ENCODE assay signal across 8 cellular contexts in the genomic region with DNA sequence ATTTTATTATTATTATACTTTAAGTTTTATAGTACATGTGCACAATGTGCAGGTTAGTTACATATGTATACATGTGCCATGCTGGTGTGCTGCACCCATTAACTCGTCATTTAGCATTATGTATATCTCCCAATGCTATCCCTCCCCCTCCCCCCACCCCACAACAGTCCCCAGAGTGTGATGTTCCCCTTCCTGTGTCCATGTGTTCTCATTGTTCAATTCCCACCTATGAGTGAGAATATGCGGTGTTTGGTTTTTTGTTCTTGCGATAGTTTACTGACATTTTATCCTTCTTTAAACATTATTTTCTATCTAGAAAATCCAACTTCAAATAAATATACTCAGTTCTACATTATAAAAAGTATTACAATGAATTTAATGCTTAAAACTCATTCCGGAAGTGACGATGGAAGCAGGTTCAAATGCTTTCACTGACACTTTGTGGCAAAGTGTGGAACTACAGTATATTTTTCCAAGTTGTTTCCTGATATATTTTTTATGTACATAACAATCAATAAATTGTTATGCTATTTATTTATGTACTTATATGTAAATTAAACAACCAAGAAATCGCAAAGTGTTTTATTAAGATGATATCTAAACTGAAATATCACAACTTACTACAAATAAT.
A peak's percentile ranks its signal among the peaks of the same experiment; 100 is the strongest.
DNase-seq lines count a peak whose midpoint lies in the region; ATAC-seq, FAIRE-seq and TF ChIP-seq lines count a peak whose summit lies in the region.
"Not testable (repeated sequence)": the region's sequence is repeated elsewhere in the genome, so short reads cannot be mapped to it uniquely, and the experiment has no call there.

No MANE protein-coding gene starts in this region.

- not testable (repeated sequence) for H3K4me1 ChIP-seq in RWPE2 (ENCODE audit: insufficient read depth, poor library complexity, severe bottlenecking); mammary epithelial cell (ENCODE audit: insufficient read depth, low read length); transverse colon

- FAIRE-seq in D721Med (lab: Jason Lieb, UNC): not testable (repeated sequence)

- BruUV-seq in mammary epithelial cell (replicated peaks; lab: Mats Ljungman, UMichigan): not testable (repeated sequence)

- not testable (repeated sequence) for H2AFZ ChIP-seq in mammary epithelial cell (ENCODE audit: low read depth, low read length)

- not testable (repeated sequence) for H3K36me3 ChIP-seq in RWPE2 (ENCODE audit: low read depth); mammary epithelial cell (ENCODE audit: insufficient read depth, low read length); transverse colon

- not testable (repeated sequence) for H3K9me3 ChIP-seq in RWPE2 (ENCODE audit: severe bottlenecking); mammary epithelial cell (replicated peaks; ENCODE audit: insufficient read depth, low read length); transverse colon

- H4K20me1 ChIP-seq in mammary epithelial cell (ENCODE audit: insufficient read depth, low read length): not testable (repeated sequence)

- not testable (repeated sequence) for DNase-seq in D721Med (ENCODE audit: insufficient read length, low spot score); RWPE2 (ENCODE audit: low spot score); transverse colon
- DNase-seq in HEK293T (ENCODE audit: extremely low spot score) (peak; percentile 13), NCI-H2081 (lab: John Stamatoyannopoulos, UW) (peak; percentile 11 to 40), mammary epithelial cell (peak; percentile 3), glomerular endothelial cell (ENCODE audit: extremely low read depth, low read depth, low spot score) (peak; percentile 7), midbrain (lab: John Stamatoyannopoulos, UW) (peak; percentile 11)

- not testable (repeated sequence) for TF ChIP-seq POLR2A in transverse colon (IDR thresholded peaks at IDR 0.05)

- intact Hi-C loops in mammary epithelial cell (cut with micrococcal nuclease): loop anchor here (1.0 to 10.0 kb wide), 6 partner anchors 174 to 1262 kb away; no protein-coding TSS in a partner anchor
- intact Hi-C loops in transverse colon (cut with DNase I; ENCODE audit: low total_unique reads): not testable (repeated sequence)

- dilution Hi-C loops in mammary epithelial cell (cut with HindIII; ENCODE audit: low sequenced_read_pairs): not testable (repeated sequence)

- not testable (repeated sequence) for H3K27ac ChIP-seq in RWPE2 (ENCODE audit: poor library complexity, severe bottlenecking); mammary epithelial cell (ENCODE audit: insufficient read depth, low read depth, low read length); transverse colon

- CTCF ChIA-PET in HEK293T (lab: Yijun Ruan, JAX); mammary epithelial cell (lab: Charles Lee; ENCODE audit: low non-redundant PET): not testable (repeated sequence)

- H3K27me3 ChIP-seq in RWPE2 (ENCODE audit: insufficient read depth, poor library complexity, severe bottlenecking); mammary epithelial cell (ENCODE audit: insufficient read depth, low read length); transverse colon: not testable (repeated sequence)

- H3K9ac ChIP-seq in mammary epithelial cell (ENCODE audit: insufficient read depth, low read length): not testable (repeated sequence)

- WGBS in mammary epithelial cell (ENCODE audit: low coverage, missing lambda C conversion rate): 38% methylated on average over 6 of the region's 6 CpGs
- 41 to 49% methylated on average over 5 to 6 of the region's 6 CpGs for whole genome bisulfite sequencing in transverse colon (ENCODE audit: low coverage in 1 of 2), 2 donors

- not testable (repeated sequence) for H3K79me2 ChIP-seq in mammary epithelial cell (ENCODE audit: insufficient read depth, low read length)

- POLR2A ChIA-PET in HEK293T (lab: Yijun Ruan, JAX): not testable (repeated sequence)

- not testable (repeated sequence) for H3K4me3 ChIP-seq in RWPE2 (ENCODE audit: severe bottlenecking); mammary epithelial cell (replicated peaks in 1 of 3; ENCODE audit: insufficient read depth in 1 of 3, low read depth in 2 of 3, low read length in 3 of 3); transverse colon

- in situ Hi-C loops in mammary epithelial cell (cut with MboI; ENCODE audit: low sequenced_read_pairs in 2 of 2) (loop anchor here in 1 of 2 donors (25.0 kb wide), 1 partner anchor 1254 kb away; no protein-coding TSS in a partner anchor), transverse colon (cut with MboI; ENCODE audit: low pct_ligation_motif_present in 1 of 4, low pct_unique_long_range_greater_than_20kb in 1 of 4, low sequenced_read_pairs in 3 of 4) (loop anchor here in 3 of 4 donors (25.0 kb wide), 1 partner anchor 1254 kb away; no protein-coding TSS in a partner anchor)

- not testable (repeated sequence) for H3K4me2 ChIP-seq in mammary epithelial cell (ENCODE audit: insufficient read depth, low read depth, low read length)

- not testable (repeated sequence) for TF ChIP-seq EP300 in transverse colon (IDR thresholded peaks at IDR 0.05; ENCODE audit: low read depth)

- TF ChIP-seq CTCF in D721Med (IDR thresholded peaks at IDR 0.05; ENCODE audit: insufficient read depth, missing control alignments): peak; percentile 75
- TF ChIP-seq CTCF in RWPE2 (IDR thresholded peaks at IDR 0.05; ENCODE audit: poor library complexity, severe bottlenecking): peak; percentile 83
- TF ChIP-seq CTCF in mammary epithelial cell (conservative IDR thresholded peaks at IDR 0.05 in 1 of 2, IDR thresholded peaks at IDR 0.05 in 1 of 2; ENCODE audit: extremely low read depth in 1 of 2, insufficient read depth in 1 of 2, low read depth in 1 of 2, low read length in 2 of 2): peak; percentile 53 to 64
- TF ChIP-seq CTCF in transverse colon (IDR thresholded peaks at IDR 0.05): peak; percentile 35 to 65 (median 54)

- ATAC-seq in RWPE2 (ENCODE audit: low read depth): not testable (repeated sequence)
